ENCODE assay signal across 36 cellular contexts in the genomic region with DNA sequence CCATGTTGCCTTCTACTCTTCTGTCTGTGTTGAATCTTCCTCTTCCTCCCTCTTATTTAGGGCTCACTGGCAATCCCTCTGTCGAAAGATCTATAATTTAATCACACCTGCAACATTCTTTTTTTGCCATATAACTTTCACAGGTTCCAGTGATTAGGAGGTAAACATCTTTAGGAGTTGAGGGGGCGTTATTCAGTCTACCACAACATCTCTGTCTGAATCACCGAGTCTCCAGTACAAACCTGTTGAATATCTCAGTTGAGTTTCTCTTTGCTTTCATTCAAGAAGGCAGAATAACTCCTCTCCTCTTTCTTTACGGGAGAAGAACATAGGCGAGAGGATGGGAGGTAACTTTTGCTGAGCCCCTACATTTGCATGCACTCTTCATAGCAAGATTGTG.
"Had no signal": no experiment of that assay in that cellular context is flagged by ENCODE, and none has a peak within 500 bp of the region (broad histone marks: within the 10 kb centered on the region; RNA-seq: fewer than 3 reads in every experiment).

No MANE protein-coding gene starts in this region.

- H3K27me3 ChIP-seq: MG63 had no signal

- DNase-seq: Karpas-422, Kasumi-1, MG63, MM.1S, MV-4-11, NCI-H1048, NCI-H1092, NCI-H1092 treated with DMSO at 0.1 percent for 48 hours, NCI-H1105, NCI-H1105 treated with DMSO at 0.1 percent for 48 hours, NCI-H1417, NCI-H1417 treated with DMSO at 0.1 percent for 48 hours, NCI-H1436, NCI-H1436 treated with DMSO at 0.1 percent for 48 hours, NCI-H146, NCI-H1694, NCI-H1694 treated with DMSO at 0.1 percent for 48 hours, NCI-H187, NCI-H187 treated with DMSO at 0.1 percent for 48 hours, NCI-H1930, NCI-H2029, NCI-H2029 treated with DMSO at 0.1 percent for 48 hours, NCI-H2081, NCI-H2081 treated with DMSO at 0.1 percent for 48 hours, NCI-H2107, NCI-H2171, NCI-H2171 treated with DMSO at 0.1 percent for 48 hours, NCI-H2227 treated with DMSO at 0.1 percent for 48 hours, NCI-H226, NCI-H345, NCI-H446, NCI-H446 treated with DMSO at 0.1 percent for 48 hours, NCI-H510A, NCI-H510A treated with DMSO at 0.1 percent for 48 hours, NCI-H524, NCI-H524 treated with DMSO at 0.1 percent for 48 hours had no signal

- H3K4me3 ChIP-seq: MG63 had no signal

- H3K36me3 ChIP-seq: MG63 had no signal

- H3K9me3 ChIP-seq: MG63 had no signal
